Comparison of ENCODE assay signal across 27 cellular contexts in genomic region chr5:62327138-62327537, GRCh38. TPM values are rescaled to one million over a fixed set of nuclear protein-coding genes. Genes with fewer than 3 reads are reported as not detected.
DNase-seq lines count a peak whose midpoint lies in the region; ATAC-seq, FAIRE-seq and TF ChIP-seq lines count a peak whose summit lies in the region.
"Had no signal": no experiment of that assay in that cellular context is flagged by ENCODE, and none has a peak within 500 bp of the region (broad histone marks: within the 10 kb centered on the region; RNA-seq: fewer than 3 reads in every experiment).

No MANE protein-coding gene starts in this region.

- H3K4me3 ChIP-seq in subcutaneous abdominal adipose tissue (ENCODE audit: low read depth in 1 of 5, low read length in 5 of 5), result no peak overlapping the region
- H3K4me3 ChIP-seq: adrenal gland, esophagus squamous epithelium, PC-9, SJSA1, spleen, testis had no signal

- H3K27ac Mint-ChIP-seq in activated T-cell treated with anti-CD3 and anti-CD28 coated beads, Interleukin-2, amount 50 U/mL, for 24 hours, result peak overlapping the region; percentile 22
- peak overlapping the region; percentile 2 for H3K27ac Mint-ChIP-seq in activated CD8-positive, alpha-beta T cell treated with anti-CD3 and anti-CD28 coated beads, Interleukin-2, amount 10 ng/mL, durations not matched to agents 7 days and 5 days
- H3K27ac Mint-ChIP-seq in effector memory CD8-positive, alpha-beta T cell, result peak overlapping the region; percentile 62 to 87

- POLR2A ChIA-PET in activated CD8-positive, alpha-beta T cell treated with anti-CD3 and anti-CD28 coated beads, Interleukin-2, amount 10 ng/mL, durations not matched to agents 7 days and 5 days (lab: Charles Lee), result no interaction called here

- H3K4me1 ChIP-seq in subcutaneous abdominal adipose tissue (ENCODE audit: control insufficient read depth in 5 of 5, insufficient read depth in 5 of 5, low read length in 5 of 5), result peaks cover 0 to 18% (median 6%) of the 10 kb centered on the region in 5 donors
- H3K4me1 ChIP-seq: adrenal gland, SJSA1, testis had no signal

- no peak overlapping the region for H3K4me3 Mint-ChIP-seq in activated T-cell treated with anti-CD3 and anti-CD28 coated beads, Interleukin-2, amount 50 U/mL, for 24 hours
- H3K4me3 Mint-ChIP-seq in activated CD8-positive, alpha-beta T cell treated with anti-CD3 and anti-CD28 coated beads, Interleukin-2, amount 10 ng/mL, durations not matched to agents 7 days and 5 days, result no peak overlapping the region
- peak overlapping the region; percentile 20 to 69 for H3K4me3 Mint-ChIP-seq in effector memory CD8-positive, alpha-beta T cell
- H3K4me3 Mint-ChIP-seq: CD14-positive monocyte had no signal

- peak overlapping the region; percentile 35 for H3K27ac ChIP-seq in subcutaneous abdominal adipose tissue (ENCODE audit: low read depth, low read length)
- H3K27ac ChIP-seq: adrenal gland, esophagus squamous epithelium, PC-9, SJSA1, spleen, testis had no signal

- TF ChIP-seq POLR2A in GM12892 (IDR thresholded peaks at IDR 0.05; ENCODE audit: low read depth, low read length), result no peak

- H3K9me3 ChIP-seq in subcutaneous abdominal adipose tissue (ENCODE audit: control insufficient read depth in 5 of 5, low read length in 5 of 5), result no peaks in the 10 kb centered on the region
- H3K9me3 ChIP-seq: adrenal gland, esophagus squamous epithelium, SJSA1, spleen, testis had no signal

- CTCF ChIA-PET in activated CD8-positive, alpha-beta T cell treated with anti-CD3 and anti-CD28 coated beads, Interleukin-2, amount 10 ng/mL, durations not matched to agents 7 days and 5 days (lab: Charles Lee), result interaction anchor here (1.1 kb wide), 1 partner anchor 22 kb away, joined by 3 read pairs; no protein-coding TSS in a partner anchor

- no peaks in the 10 kb centered on the region for H3K27me3 ChIP-seq in subcutaneous abdominal adipose tissue (ENCODE audit: control insufficient read depth in 5 of 5, insufficient read depth in 4 of 5, low read length in 5 of 5)
- H3K27me3 ChIP-seq: adrenal gland, esophagus squamous epithelium, SJSA1, spleen, testis had no signal

- no peak for ATAC-seq in activated CD8-positive, alpha-beta T cell treated with anti-CD3 and anti-CD28 coated beads, Interleukin-2, amount 10 ng/mL, durations not matched to agents 7 days and 5 days
- no peak for ATAC-seq in effector memory CD8-positive, alpha-beta T cell (replicated peaks)
- ATAC-seq: left cardiac atrium had no signal

- no peaks in the 10 kb centered on the region for H3K27me3 Mint-ChIP-seq in activated T-cell treated with anti-CD3 and anti-CD28 coated beads, Interleukin-2, amount 50 U/mL, for 24 hours
- H3K27me3 Mint-ChIP-seq in activated CD8-positive, alpha-beta T cell treated with anti-CD3 and anti-CD28 coated beads, Interleukin-2, amount 10 ng/mL, durations not matched to agents 7 days and 5 days (ENCODE audit: low read depth), result no peaks in the 10 kb centered on the region
- H3K27me3 Mint-ChIP-seq in effector memory CD8-positive, alpha-beta T cell, result no peaks in the 10 kb centered on the region

- H3K36me3 ChIP-seq in subcutaneous abdominal adipose tissue (ENCODE audit: control insufficient read depth in 5 of 5, insufficient read depth in 5 of 5, low read length in 5 of 5), result peaks cover 0 to 5% (median 0%) of the 10 kb centered on the region in 5 donors
- H3K36me3 ChIP-seq: adrenal gland had no signal

- peaks cover 79% of the 10 kb centered on the region for H3K4me1 Mint-ChIP-seq in activated T-cell treated with anti-CD3 and anti-CD28 coated beads, Interleukin-2, amount 50 U/mL, for 24 hours (ENCODE audit: low read depth)
- H3K4me1 Mint-ChIP-seq in activated CD8-positive, alpha-beta T cell treated with anti-CD3 and anti-CD28 coated beads, Interleukin-2, amount 10 ng/mL, durations not matched to agents 7 days and 5 days (ENCODE audit: low read depth), result peaks cover 60% of the 10 kb centered on the region
- peaks cover 53 to 77% of the 10 kb centered on the region in 2 donors for H3K4me1 Mint-ChIP-seq in effector memory CD8-positive, alpha-beta T cell (ENCODE audit: low read depth in 2 of 2)

- no peak for FAIRE-seq in GM12892 (lab: Jason Lieb, UNC)

- H3K36me3 Mint-ChIP-seq in activated T-cell treated with anti-CD3 and anti-CD28 coated beads, Interleukin-2, amount 50 U/mL, for 24 hours (ENCODE audit: low read depth), result peaks cover 73% of the 10 kb centered on the region
- peaks cover 42% of the 10 kb centered on the region for H3K36me3 Mint-ChIP-seq in activated CD8-positive, alpha-beta T cell treated with anti-CD3 and anti-CD28 coated beads, Interleukin-2, amount 10 ng/mL, durations not matched to agents 7 days and 5 days (ENCODE audit: low read depth)
- H3K36me3 Mint-ChIP-seq in effector memory CD8-positive, alpha-beta T cell (ENCODE audit: insufficient read depth), result peaks cover 44% of the 10 kb centered on the region

- H3K9me3 Mint-ChIP-seq in activated T-cell treated with anti-CD3 and anti-CD28 coated beads, Interleukin-2, amount 50 U/mL, for 24 hours, result no peaks in the 10 kb centered on the region
- H3K9me3 Mint-ChIP-seq in activated CD8-positive, alpha-beta T cell treated with anti-CD3 and anti-CD28 coated beads, Interleukin-2, amount 10 ng/mL, durations not matched to agents 7 days and 5 days (ENCODE audit: insufficient read depth), result no peaks in the 10 kb centered on the region
- H3K9me3 Mint-ChIP-seq in effector memory CD8-positive, alpha-beta T cell, result no peaks in the 10 kb centered on the region

- no peak overlapping the region for H3K9ac ChIP-seq in subcutaneous abdominal adipose tissue (ENCODE audit: low read length in 5 of 5)

- DNase-seq in activated T-cell treated with anti-CD3 and anti-CD28 coated beads, Interleukin-2, amount 50 U/mL, for 24 hours, result no peak
- DNase-seq in activated T-cell treated with anti-CD3 and anti-CD28 coated beads for 4 hours (no peak), GM12892 (ENCODE audit: insufficient read length) (no peak), RPMI8226 (no peak), HCEC 1CT (no peak)
- no peak for DNase-seq in activated CD8-positive, alpha-beta T cell treated with anti-CD3 and anti-CD28 coated beads, Interleukin-2, amount 10 ng/mL, durations not matched to agents 7 days and 5 days
- no peak for DNase-seq in effector memory CD8-positive, alpha-beta T cell
- DNase-seq: ACHN; activated CD4-positive, alpha-beta T cell treated with anti-CD3 and anti-CD28 coated beads, Interleukin-2, amount 50 U/mL, for 1 hour; activated T-cell treated with anti-CD3 and anti-CD28 coated beads, Interleukin-2, amount 50 U/mL, for 48 hours; adrenal gland; central memory CD4-positive, alpha-beta T cell; DMS79 treated with DMSO at 0.1 percent for 48 hours; esophagus squamous epithelium; IMR-90; left cardiac atrium; MM.1S; NCI-H146; NCI-H2171 treated with DMSO at 0.1 percent for 48 hours; NCI-H69; PC-9; spleen; stimulated activated CD4-positive, alpha-beta T cell treated with anti-CD3 and anti-CD28 coated beads, Interleukin-4, amount 100 ng/mL, for 4 hours; testis had no signal

RNA-seq across cellular contexts. Expression of gene KIF2A, which starts 21.1 kb away (rescaled TPM):
- 100 to 1,000 TPM; 149 to 151 TPM for total RNA-seq in activated CD8-positive, alpha-beta T cell treated with anti-CD3 and anti-CD28 coated beads, Interleukin-2, amount 10 ng/mL, durations not matched to agents 7 days and 5 days
- polyA plus RNA-seq in GM12892 (2012; ENCODE audit: missing spikeins), result 67.4 TPM

Comparison
In these comparisons a context has a peak if more than half of its experiments do, and no peak if none do; other contexts are left out.
1. H3K27ac Mint-ChIP-seq: peak in every context shown above with its lines; median percentile 74 in effector memory CD8-positive, alpha-beta T cell; 22 in activated T-cell treated with anti-CD3 and anti-CD28 coated beads, Interleukin-2, amount 50 U/mL, for 24 hours; 2 in activated CD8-positive, alpha-beta T cell treated with anti-CD3 and anti-CD28 coated beads, Interleukin-2, amount 10 ng/mL, durations not matched to agents 7 days and 5 days.
2. H3K4me3 Mint-ChIP-seq: peak in effector memory CD8-positive, alpha-beta T cell (2 of 2); none in activated T-cell treated with anti-CD3 and anti-CD28 coated beads, Interleukin-2, amount 50 U/mL, for 24 hours (single experiment) and activated CD8-positive, alpha-beta T cell treated with anti-CD3 and anti-CD28 coated beads, Interleukin-2, amount 10 ng/mL, durations not matched to agents 7 days and 5 days (single experiment).